1 cellular context compared by ENCODE assay signal in the genomic region with DNA sequence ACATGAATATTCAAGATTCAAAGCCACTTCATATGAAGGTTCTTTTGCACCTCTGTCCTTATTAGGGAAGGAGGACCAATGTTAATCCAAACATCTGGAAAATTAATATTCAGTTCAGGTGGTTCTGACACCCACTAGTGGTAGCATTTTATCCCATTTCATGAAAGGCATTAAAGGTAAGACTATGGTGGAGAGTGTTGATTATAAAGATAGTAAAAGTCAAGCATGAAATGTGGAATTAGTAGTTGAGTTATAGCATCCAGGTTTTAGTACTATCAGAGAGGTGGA.
A peak's percentile ranks its signal among the peaks of the same experiment; 100 is the strongest.
TF ChIP-seq lines count a peak whose summit lies in the region.

No MANE protein-coding gene starts in this region.

TF ChIP-seq in K562, 482 proteins besides CTCF, POLR2A, EP300 and RAD21:
- TF ChIP-seq, protein P1, sequence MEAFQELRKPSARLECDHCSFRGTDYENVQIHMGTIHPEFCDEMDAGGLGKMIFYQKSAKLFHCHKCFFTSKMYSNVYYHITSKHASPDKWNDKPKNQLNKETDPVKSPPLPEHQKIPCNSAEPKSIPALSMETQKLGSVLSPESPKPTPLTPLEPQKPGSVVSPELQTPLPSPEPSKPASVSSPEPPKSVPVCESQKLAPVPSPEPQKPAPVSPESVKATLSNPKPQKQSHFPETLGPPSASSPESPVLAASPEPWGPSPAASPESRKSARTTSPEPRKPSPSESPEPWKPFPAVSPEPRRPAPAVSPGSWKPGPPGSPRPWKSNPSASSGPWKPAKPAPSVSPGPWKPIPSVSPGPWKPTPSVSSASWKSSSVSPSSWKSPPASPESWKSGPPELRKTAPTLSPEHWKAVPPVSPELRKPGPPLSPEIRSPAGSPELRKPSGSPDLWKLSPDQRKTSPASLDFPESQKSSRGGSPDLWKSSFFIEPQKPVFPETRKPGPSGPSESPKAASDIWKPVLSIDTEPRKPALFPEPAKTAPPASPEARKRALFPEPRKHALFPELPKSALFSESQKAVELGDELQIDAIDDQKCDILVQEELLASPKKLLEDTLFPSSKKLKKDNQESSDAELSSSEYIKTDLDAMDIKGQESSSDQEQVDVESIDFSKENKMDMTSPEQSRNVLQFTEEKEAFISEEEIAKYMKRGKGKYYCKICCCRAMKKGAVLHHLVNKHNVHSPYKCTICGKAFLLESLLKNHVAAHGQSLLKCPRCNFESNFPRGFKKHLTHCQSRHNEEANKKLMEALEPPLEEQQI (IDR thresholded peaks at IDR 0.05): no peak
- TF ChIP-seq MYNN (IDR thresholded peaks at IDR 0.05): 0 out of 2 replicates have a peak, but pooled peaks have one; percentile 8
- TF ChIP-seq MYNN (CRISPR knock-in tag; IDR thresholded peaks at IDR 0.05): no peak
- no peak for TF ChIP-seq HCFC1 (IDR thresholded peaks at IDR 0.05; ENCODE audit: low read depth, low read length)
- TF ChIP-seq, protein P2, sequence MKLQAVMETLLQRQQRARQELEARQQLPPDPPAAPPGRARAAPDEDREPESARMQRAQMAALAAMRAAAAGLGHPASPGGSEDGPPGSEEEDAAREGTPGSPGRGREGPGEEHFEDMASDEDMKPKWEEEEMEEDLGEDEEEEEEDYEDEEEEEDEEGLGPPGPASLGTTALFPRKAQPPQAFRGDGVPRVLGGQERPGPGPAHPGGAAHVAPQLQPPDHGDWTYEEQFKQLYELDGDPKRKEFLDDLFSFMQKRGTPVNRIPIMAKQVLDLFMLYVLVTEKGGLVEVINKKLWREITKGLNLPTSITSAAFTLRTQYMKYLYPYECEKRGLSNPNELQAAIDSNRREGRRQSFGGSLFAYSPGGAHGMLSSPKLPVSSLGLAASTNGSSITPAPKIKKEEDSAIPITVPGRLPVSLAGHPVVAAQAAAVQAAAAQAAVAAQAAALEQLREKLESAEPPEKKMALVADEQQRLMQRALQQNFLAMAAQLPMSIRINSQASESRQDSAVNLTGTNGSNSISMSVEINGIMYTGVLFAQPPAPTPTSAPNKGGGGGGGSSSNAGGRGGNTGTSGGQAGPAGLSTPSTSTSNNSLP (IDR thresholded peaks at IDR 0.05; ENCODE audit: borderline replicate concordance, low read depth, low read length): 0 out of 2 replicates have a peak, but pooled peaks have one; percentile 5
- no peak for TF ChIP-seq ZNF589 (CRISPR knock-in tag; IDR thresholded peaks at IDR 0.05; ENCODE audit: low read depth)
- TF ChIP-seq GATAD2B (IDR thresholded peaks at IDR 0.05; ENCODE audit: borderline replicate concordance): peak; percentile 51; the same call in 1 of the 2 replicates
- no peak for TF ChIP-seq XRCC3 (IDR thresholded peaks at IDR 0.05)
- no peak for TF ChIP-seq TAF9B (IDR thresholded peaks at IDR 0.05; ENCODE audit: partially characterized antibody)
- TF ChIP-seq ZNF780A (CRISPR knock-in tag; IDR thresholded peaks at IDR 0.05): no peak
- TF ChIP-seq BACH1 (tag; IDR thresholded peaks at IDR 0.05): no peak
- TF ChIP-seq, protein P3, sequence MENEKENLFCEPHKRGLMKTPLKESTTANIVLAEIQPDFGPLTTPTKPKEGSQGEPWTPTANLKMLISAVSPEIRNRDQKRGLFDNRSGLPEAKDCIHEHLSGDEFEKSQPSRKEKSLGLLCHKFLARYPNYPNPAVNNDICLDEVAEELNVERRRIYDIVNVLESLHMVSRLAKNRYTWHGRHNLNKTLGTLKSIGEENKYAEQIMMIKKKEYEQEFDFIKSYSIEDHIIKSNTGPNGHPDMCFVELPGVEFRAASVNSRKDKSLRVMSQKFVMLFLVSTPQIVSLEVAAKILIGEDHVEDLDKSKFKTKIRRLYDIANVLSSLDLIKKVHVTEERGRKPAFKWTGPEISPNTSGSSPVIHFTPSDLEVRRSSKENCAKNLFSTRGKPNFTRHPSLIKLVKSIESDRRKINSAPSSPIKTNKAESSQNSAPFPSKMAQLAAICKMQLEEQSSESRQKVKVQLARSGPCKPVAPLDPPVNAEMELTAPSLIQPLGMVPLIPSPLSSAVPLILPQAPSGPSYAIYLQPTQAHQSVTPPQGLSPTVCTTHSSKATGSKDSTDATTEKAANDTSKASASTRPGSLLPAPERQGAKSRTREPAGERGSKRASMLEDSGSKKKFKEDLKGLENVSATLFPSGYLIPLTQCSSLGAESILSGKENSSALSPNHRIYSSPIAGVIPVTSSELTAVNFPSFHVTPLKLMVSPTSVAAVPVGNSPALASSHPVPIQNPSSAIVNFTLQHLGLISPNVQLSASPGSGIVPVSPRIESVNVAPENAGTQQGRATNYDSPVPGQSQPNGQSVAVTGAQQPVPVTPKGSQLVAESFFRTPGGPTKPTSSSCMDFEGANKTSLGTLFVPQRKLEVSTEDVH (IDR thresholded peaks at IDR 0.05; ENCODE audit: low read depth, partially characterized antibody): peak; percentile 43
- TF ChIP-seq, protein P4, sequence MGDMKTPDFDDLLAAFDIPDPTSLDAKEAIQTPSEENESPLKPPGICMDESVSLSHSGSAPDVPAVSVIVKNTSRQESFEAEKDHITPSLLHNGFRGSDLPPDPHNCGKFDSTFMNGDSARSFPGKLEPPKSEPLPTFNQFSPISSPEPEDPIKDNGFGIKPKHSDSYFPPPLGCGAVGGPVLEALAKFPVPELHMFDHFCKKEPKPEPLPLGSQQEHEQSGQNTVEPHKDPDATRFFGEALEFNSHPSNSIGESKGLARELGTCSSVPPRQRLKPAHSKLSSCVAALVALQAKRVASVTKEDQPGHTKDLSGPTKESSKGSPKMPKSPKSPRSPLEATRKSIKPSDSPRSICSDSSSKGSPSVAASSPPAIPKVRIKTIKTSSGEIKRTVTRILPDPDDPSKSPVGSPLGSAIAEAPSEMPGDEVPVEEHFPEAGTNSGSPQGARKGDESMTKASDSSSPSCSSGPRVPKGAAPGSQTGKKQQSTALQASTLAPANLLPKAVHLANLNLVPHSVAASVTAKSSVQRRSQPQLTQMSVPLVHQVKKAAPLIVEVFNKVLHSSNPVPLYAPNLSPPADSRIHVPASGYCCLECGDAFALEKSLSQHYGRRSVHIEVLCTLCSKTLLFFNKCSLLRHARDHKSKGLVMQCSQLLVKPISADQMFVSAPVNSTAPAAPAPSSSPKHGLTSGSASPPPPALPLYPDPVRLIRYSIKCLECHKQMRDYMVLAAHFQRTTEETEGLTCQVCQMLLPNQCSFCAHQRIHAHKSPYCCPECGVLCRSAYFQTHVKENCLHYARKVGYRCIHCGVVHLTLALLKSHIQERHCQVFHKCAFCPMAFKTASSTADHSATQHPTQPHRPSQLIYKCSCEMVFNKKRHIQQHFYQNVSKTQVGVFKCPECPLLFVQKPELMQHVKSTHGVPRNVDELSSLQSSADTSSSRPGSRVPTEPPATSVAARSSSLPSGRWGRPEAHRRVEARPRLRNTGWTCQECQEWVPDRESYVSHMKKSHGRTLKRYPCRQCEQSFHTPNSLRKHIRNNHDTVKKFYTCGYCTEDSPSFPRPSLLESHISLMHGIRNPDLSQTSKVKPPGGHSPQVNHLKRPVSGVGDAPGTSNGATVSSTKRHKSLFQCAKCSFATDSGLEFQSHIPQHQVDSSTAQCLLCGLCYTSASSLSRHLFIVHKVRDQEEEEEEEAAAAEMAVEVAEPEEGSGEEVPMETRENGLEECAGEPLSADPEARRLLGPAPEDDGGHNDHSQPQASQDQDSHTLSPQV (IDR thresholded peaks at IDR 0.05): 0 out of 2 replicates have a peak, but pooled peaks have one; percentile 42
- peak; percentile 6 for TF ChIP-seq POLR2B (IDR thresholded peaks at IDR 0.05; ENCODE audit: low read depth, partially characterized antibody)
- TF ChIP-seq SMC3 (conservative IDR thresholded peaks at IDR 0.05; ENCODE audit: insufficient read depth, low read depth, low read length): no peak
- TF ChIP-seq ZNF217 (CRISPR knock-in tag; IDR thresholded peaks at IDR 0.05): no peak
- TF ChIP-seq, protein P5, sequence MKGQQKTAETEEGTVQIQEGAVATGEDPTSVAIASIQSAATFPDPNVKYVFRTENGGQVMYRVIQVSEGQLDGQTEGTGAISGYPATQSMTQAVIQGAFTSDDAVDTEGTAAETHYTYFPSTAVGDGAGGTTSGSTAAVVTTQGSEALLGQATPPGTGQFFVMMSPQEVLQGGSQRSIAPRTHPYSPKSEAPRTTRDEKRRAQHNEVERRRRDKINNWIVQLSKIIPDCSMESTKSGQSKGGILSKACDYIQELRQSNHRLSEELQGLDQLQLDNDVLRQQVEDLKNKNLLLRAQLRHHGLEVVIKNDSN (CRISPR knock-in tag; IDR thresholded peaks at IDR 0.05): no peak
